ENCODE assay signal across 12 cellular contexts in genomic region chr3:99846472-99846871, GRCh38. TPM values are rescaled to one million over a fixed set of nuclear protein-coding genes. Genes with fewer than 3 reads are reported as not detected.
DNase-seq lines count a peak whose midpoint lies in the region; ATAC-seq and TF ChIP-seq lines count a peak whose summit lies in the region.
"Had no signal": no experiment of that assay in that cellular context is flagged by ENCODE, and none has a peak within 500 bp of the region (broad histone marks: within the 10 kb centered on the region; RNA-seq: fewer than 3 reads in every experiment).

No MANE protein-coding gene starts in this region.

- 17 to 35% methylated on average over 3 of the region's 3 CpGs for WGBS in heart right ventricle, 2 donors

- intact Hi-C loops in heart right ventricle (cut with DNase I), result loop anchor here in 7 of 10 donors (5.0 to 10.0 kb wide), 6 partner anchors 91 to 338 kb away; no protein-coding TSS in a partner anchor

- peak overlapping the region; percentile 53 for H3K4me3 ChIP-seq in adipocyte (ENCODE audit: low read length)
- H3K4me3 ChIP-seq in heart right ventricle, result no peak overlapping the region
- H3K4me3 ChIP-seq in skeletal muscle tissue (ENCODE audit: low read length in 3 of 3), result no peak overlapping the region
- H3K4me3 ChIP-seq: thyroid gland had no signal

- H3K27me3 ChIP-seq in adipocyte (replicated peaks; ENCODE audit: control insufficient read depth, insufficient read depth, low read length) (no peaks in the 10 kb centered on the region), heart right ventricle (no peaks in the 10 kb centered on the region), skeletal muscle tissue (ENCODE audit: control insufficient read depth in 3 of 3, insufficient read depth in 3 of 3, low read length in 3 of 3) (no peaks in the 10 kb centered on the region)
- H3K27me3 ChIP-seq: thyroid gland had no signal

- peak; percentile 77 for DNase-seq in HCEC 1CT
- no peak for DNase-seq in adipocyte (ENCODE audit: low read depth)
- peak in 1 of 2 donors; percentile 37 for DNase-seq in heart right ventricle
- no peak for DNase-seq in DMS79 (lab: John Stamatoyannopoulos, UW)
- DNase-seq in T-helper 1 cell, result no peak
- no peak for DNase-seq in central memory CD4-positive, alpha-beta T cell
- DNase-seq: activated B cell treated with CpG ODN at 0.5 μM for 24 hours; NCI-H510A; stimulated activated CD4-positive, alpha-beta T cell treated with anti-CD3 and anti-CD28 coated beads, Interleukin-12 subunit alpha, Interleukin-12 subunit beta, amount 100 ng/mL, for 4 hours; thyroid gland had no signal

- peaks cover 38% of the 10 kb centered on the region for H3K4me1 ChIP-seq in adipocyte (ENCODE audit: control insufficient read depth, insufficient read depth, low read length)
- peaks cover 0 to 69% (median 56%) of the 10 kb centered on the region in 9 donors for H3K4me1 ChIP-seq in heart right ventricle
- H3K4me1 ChIP-seq in skeletal muscle tissue (ENCODE audit: control insufficient read depth in 3 of 3, insufficient read depth in 3 of 3, low read length in 3 of 3), result peaks cover 14 to 26% (median 19%) of the 10 kb centered on the region in 3 donors
- H3K4me1 ChIP-seq: thyroid gland had no signal

- TF ChIP-seq CTCF in heart right ventricle (IDR thresholded peaks at IDR 0.05), result no peak

- H3K9ac ChIP-seq in adipocyte (ENCODE audit: low read length), result no peak overlapping the region
- no peak overlapping the region for H3K9ac ChIP-seq in skeletal muscle tissue (ENCODE audit: low read depth in 1 of 3, low read length in 3 of 3)

- H3K9me3 ChIP-seq in adipocyte (ENCODE audit: control insufficient read depth, low read length) (no peaks in the 10 kb centered on the region), heart right ventricle (peaks cover 0 to 14% (median 0%) of the 10 kb centered on the region in 11 donors), skeletal muscle tissue (ENCODE audit: control insufficient read depth in 3 of 3, low read length in 3 of 3) (no peaks in the 10 kb centered on the region)
- H3K9me3 ChIP-seq: thyroid gland had no signal

- peaks cover 18% of the 10 kb centered on the region for H3K36me3 ChIP-seq in adipocyte (ENCODE audit: control insufficient read depth, insufficient read depth, low read length, severe bottlenecking)
- peaks cover 0 to 37% (median 17%) of the 10 kb centered on the region in 9 donors for H3K36me3 ChIP-seq in heart right ventricle
- peaks cover 5 to 24% (median 7%) of the 10 kb centered on the region in 3 donors for H3K36me3 ChIP-seq in skeletal muscle tissue (ENCODE audit: control insufficient read depth in 3 of 3, insufficient read depth in 3 of 3, low read length in 3 of 3)

- peak in 7 of 8 donors; percentile 34 to 63 (median 45) for ATAC-seq in heart right ventricle
- ATAC-seq in HG02763 (IDR thresholded peaks at IDR 0.05; ENCODE audit: unreplicated experiment), result no peak

- H3K27ac ChIP-seq in heart right ventricle (peak overlapping the region in 9 of 10 donors; percentile 11 to 81 (median 73)), skeletal muscle tissue (ENCODE audit: low read depth, low read length) (peak overlapping the region; percentile 73)

RNA-seq across cellular contexts. Expression of gene CMSS1, which starts 28.8 kb away (rescaled TPM):
- total RNA-seq in heart right ventricle (10 to 100 TPM; 24.6 to 45.4 (median 34.2) TPM), skeletal muscle tissue (8.4 TPM)
- 10 to 100 TPM; 33.7 to 43.1 TPM for polyA plus RNA-seq in heart right ventricle
